ENCODE assay signal across 1 cellular context in the genomic region with DNA sequence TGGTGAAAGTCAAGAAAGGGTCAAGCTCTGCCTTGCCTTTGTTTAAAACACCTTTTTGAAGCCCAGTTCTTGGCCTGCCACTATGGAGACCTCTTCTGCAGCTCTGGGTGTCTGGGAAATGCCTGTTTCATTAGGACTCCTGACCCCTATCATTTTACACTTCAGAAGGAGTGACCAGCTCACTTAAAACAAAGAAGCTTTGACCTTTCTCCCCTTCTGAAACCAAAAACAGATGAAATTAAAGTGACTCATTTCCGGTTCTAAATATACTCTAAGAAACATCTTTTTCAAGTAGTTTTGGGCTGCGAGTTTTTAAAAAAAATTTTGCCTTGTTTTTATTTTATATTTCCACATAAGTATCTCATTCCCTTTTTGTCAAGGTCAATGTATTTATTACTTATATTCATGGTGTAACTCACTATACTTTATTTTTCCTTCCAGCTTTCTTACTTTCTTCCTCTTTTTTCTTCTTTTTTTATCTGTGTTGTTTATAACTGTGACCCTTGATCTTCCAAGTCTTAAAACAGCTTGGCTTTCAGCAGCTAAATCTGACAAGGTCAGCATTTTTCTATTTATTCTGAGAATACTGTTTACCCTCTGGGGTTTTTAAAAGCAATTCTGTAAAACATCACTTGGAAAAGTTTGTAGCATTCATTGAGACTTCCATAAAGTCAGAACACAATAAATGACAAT.
TF ChIP-seq lines count a peak whose summit lies in the region.

No MANE protein-coding gene starts in this region.

TF ChIP-seq in HepG2, 621 proteins besides CTCF, POLR2A, EP300 and RAD21 (continued from another document):
- TF ChIP-seq, protein P1, sequence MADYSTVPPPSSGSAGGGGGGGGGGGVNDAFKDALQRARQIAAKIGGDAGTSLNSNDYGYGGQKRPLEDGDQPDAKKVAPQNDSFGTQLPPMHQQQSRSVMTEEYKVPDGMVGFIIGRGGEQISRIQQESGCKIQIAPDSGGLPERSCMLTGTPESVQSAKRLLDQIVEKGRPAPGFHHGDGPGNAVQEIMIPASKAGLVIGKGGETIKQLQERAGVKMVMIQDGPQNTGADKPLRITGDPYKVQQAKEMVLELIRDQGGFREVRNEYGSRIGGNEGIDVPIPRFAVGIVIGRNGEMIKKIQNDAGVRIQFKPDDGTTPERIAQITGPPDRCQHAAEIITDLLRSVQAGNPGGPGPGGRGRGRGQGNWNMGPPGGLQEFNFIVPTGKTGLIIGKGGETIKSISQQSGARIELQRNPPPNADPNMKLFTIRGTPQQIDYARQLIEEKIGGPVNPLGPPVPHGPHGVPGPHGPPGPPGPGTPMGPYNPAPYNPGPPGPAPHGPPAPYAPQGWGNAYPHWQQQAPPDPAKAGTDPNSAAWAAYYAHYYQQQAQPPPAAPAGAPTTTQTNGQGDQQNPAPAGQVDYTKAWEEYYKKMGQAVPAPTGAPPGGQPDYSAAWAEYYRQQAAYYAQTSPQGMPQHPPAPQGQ (CRISPR knock-in tag; IDR thresholded peaks at IDR 0.05; ENCODE audit: borderline replicate concordance) = no peak
- TF ChIP-seq NFIC (IDR thresholded peaks at IDR 0.05; ENCODE audit: low read length) (peak; percentile 86), ZNF629 (CRISPR knock-in tag; conservative IDR thresholded peaks at IDR 0.05) (no peak), FOSL1 (CRISPR knock-in tag; IDR thresholded peaks at IDR 0.05; ENCODE audit: borderline replicate concordance) (peak; percentile 70; the same call in 1 of the 2 replicates), JUND (CRISPR knock-in tag; IDR thresholded peaks at IDR 0.05) (no peak), CREM (IDR thresholded peaks at IDR 0.05) (peak; percentile 61; the same call in 1 of the 2 replicates), CREM (CRISPR knock-in tag; IDR thresholded peaks at IDR 0.05) (no peak), GATAD2A (CRISPR knock-in tag; IDR thresholded peaks at IDR 0.05) (peak; percentile 58), GTF3A (CRISPR knock-in tag; conservative IDR thresholded peaks at IDR 0.05) (no peak), HNF4A (CRISPR knock-in tag; IDR thresholded peaks at IDR 0.05) (peak; percentile 6; the same call in 1 of the 2 replicates), ZNF124 (CRISPR knock-in tag; IDR thresholded peaks at IDR 0.05) (no peak), CBX5 (CRISPR knock-in tag; IDR thresholded peaks at IDR 0.05; ENCODE audit: borderline replicate concordance) (no peak), RXRB (CRISPR knock-in tag; IDR thresholded peaks at IDR 0.05; ENCODE audit: borderline replicate concordance) (peak; percentile 49), ZNF777 (CRISPR knock-in tag; IDR thresholded peaks at IDR 0.05) (no peak), ZFP41 (CRISPR knock-in tag; IDR thresholded peaks at IDR 0.05; ENCODE audit: borderline replicate concordance) (no peak), ZNF703 (CRISPR knock-in tag; IDR thresholded peaks at IDR 0.05; ENCODE audit: borderline replicate concordance) (no peak), GABPB1 (CRISPR knock-in tag; IDR thresholded peaks at IDR 0.05) (0 out of 2 replicates have a peak, but pooled peaks have one; percentile 27), MAFK (conservative IDR thresholded peaks at IDR 0.05 in 1 of 2, IDR thresholded peaks at IDR 0.05 in 1 of 2; ENCODE audit: low read length in 2 of 2) (peak; percentile 99), HMG20A (CRISPR knock-in tag; IDR thresholded peaks at IDR 0.05; ENCODE audit: borderline replicate concordance) (peak; percentile 20; the same call in 1 of the 2 replicates), ELF4 (CRISPR knock-in tag; IDR thresholded peaks at IDR 0.05; ENCODE audit: borderline replicate concordance) (0 out of 2 replicates have a peak, but pooled peaks have one; percentile 47), SIX1 (CRISPR knock-in tag; IDR thresholded peaks at IDR 0.05; ENCODE audit: borderline replicate concordance) (peak; percentile 99), CREB1 (IDR thresholded peaks at IDR 0.05) (no peak), CREB1 (CRISPR knock-in tag; IDR thresholded peaks at IDR 0.05) (peak; percentile 42; the same call in 1 of the 2 replicates), NCOA2 (CRISPR knock-in tag; IDR thresholded peaks at IDR 0.05) (peak; percentile 72), ZNF616 (CRISPR knock-in tag; IDR thresholded peaks at IDR 0.05; ENCODE audit: low read depth) (no peak), ETV5 (CRISPR knock-in tag; IDR thresholded peaks at IDR 0.05; ENCODE audit: borderline replicate concordance) (peak; percentile 58; the same call in 1 of the 2 replicates), NR2F6 (IDR thresholded peaks at IDR 0.05) (peak; percentile 79), NR2F6 (CRISPR knock-in tag; IDR thresholded peaks at IDR 0.05) (peak; percentile 74), NFRKB (IDR thresholded peaks at IDR 0.05) (no peak), ZNF547 (CRISPR knock-in tag; IDR thresholded peaks at IDR 0.05) (no peak), RBFOX2 (IDR thresholded peaks at IDR 0.05; ENCODE audit: low read depth, low read length) (0 out of 2 replicates have a peak, but pooled peaks have one; percentile 26), AGO1 (IDR thresholded peaks at IDR 0.05; ENCODE audit: low read depth, low read length, poor library complexity, severe bottlenecking) (no peak), PTBP1 (IDR thresholded peaks at IDR 0.05; ENCODE audit: low read depth, low read length, poor library complexity, severe bottlenecking) (no peak), POGZ (CRISPR knock-in tag; IDR thresholded peaks at IDR 0.05) (peak; percentile 74), FOXP1 (IDR thresholded peaks at IDR 0.05) (no peak), FOXP1 (CRISPR knock-in tag; IDR thresholded peaks at IDR 0.05) (0 out of 2 replicates have a peak, but pooled peaks have one; percentile 19), ZNF644 (CRISPR knock-in tag; IDR thresholded peaks at IDR 0.05; ENCODE audit: low read depth) (peak; percentile 69; the same call in 1 of the 2 replicates), ZBTB42 (CRISPR knock-in tag; IDR thresholded peaks at IDR 0.05) (no peak), HOXA3 (CRISPR knock-in tag; IDR thresholded peaks at IDR 0.05) (no peak), TSC22D2 (CRISPR knock-in tag; IDR thresholded peaks at IDR 0.05; ENCODE audit: borderline replicate concordance) (no peak)
- TF ChIP-seq, protein P2, sequence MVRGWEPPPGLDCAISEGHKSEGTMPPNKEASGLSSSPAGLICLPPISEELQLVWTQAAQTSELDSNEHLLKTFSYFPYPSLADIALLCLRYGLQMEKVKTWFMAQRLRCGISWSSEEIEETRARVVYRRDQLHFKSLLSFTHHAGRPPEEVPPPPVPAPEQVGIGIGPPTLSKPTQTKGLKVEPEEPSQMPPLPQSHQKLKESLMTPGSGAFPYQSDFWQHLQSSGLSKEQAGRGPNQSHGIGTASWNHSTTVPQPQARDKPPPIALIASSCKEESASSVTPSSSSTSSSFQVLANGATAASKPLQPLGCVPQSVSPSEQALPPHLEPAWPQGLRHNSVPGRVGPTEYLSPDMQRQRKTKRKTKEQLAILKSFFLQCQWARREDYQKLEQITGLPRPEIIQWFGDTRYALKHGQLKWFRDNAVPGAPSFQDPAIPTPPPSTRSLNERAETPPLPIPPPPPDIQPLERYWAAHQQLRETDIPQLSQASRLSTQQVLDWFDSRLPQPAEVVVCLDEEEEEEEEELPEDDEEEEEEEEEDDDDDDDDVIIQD (CRISPR knock-in tag; IDR thresholded peaks at IDR 0.05; ENCODE audit: low read depth) = peak; percentile 50; the same call in 1 of the 2 replicates
- TF ChIP-seq, protein P3, sequence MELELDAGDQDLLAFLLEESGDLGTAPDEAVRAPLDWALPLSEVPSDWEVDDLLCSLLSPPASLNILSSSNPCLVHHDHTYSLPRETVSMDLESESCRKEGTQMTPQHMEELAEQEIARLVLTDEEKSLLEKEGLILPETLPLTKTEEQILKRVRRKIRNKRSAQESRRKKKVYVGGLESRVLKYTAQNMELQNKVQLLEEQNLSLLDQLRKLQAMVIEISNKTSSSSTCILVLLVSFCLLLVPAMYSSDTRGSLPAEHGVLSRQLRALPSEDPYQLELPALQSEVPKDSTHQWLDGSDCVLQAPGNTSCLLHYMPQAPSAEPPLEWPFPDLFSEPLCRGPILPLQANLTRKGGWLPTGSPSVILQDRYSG (CRISPR knock-in tag; IDR thresholded peaks at IDR 0.05) = peak; percentile 40; the same call in 1 of the 2 replicates
- TF ChIP-seq, protein P4, sequence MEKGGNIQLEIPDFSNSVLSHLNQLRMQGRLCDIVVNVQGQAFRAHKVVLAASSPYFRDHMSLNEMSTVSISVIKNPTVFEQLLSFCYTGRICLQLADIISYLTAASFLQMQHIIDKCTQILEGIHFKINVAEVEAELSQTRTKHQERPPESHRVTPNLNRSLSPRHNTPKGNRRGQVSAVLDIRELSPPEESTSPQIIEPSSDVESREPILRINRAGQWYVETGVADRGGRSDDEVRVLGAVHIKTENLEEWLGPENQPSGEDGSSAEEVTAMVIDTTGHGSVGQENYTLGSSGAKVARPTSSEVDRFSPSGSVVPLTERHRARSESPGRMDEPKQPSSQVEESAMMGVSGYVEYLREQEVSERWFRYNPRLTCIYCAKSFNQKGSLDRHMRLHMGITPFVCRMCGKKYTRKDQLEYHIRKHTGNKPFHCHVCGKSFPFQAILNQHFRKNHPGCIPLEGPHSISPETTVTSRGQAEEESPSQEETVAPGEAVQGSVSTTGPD (CRISPR knock-in tag; IDR thresholded peaks at IDR 0.05) = no peak
- TF ChIP-seq, protein P5, sequence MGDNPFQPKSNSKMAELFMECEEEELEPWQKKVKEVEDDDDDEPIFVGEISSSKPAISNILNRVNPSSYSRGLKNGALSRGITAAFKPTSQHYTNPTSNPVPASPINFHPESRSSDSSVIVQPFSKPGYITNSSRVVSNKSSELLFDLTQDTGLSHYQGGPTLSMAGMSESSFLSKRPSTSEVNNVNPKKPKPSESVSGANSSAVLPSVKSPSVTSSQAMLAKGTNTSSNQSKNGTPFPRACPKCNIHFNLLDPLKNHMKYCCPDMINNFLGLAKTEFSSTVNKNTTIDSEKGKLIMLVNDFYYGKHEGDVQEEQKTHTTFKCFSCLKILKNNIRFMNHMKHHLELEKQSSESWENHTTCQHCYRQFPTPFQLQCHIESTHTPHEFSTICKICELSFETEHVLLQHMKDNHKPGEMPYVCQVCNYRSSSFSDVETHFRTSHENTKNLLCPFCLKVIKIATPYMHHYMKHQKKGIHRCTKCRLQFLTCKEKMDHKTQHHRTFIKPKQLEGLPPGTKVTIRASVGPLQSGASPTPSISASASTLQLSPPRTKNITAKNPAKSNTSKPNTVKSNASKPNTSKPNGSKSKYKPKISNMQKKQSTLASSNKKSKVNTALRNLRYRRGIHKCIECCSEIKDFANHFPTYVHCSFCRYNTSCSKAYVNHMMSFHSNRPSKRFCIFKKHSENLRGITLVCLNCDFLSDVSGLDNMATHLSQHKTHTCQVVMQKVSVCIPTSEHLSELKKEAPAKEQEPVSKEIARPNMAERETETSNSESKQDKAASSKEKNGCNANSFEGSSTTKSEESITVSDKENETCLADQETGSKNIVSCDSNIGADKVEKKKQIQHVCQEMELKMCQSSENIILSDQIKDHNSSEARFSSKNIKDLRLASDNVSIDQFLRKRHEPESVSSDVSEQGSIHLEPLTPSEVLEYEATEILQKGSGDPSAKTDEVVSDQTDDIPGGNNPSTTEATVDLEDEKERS (CRISPR knock-in tag; IDR thresholded peaks at IDR 0.05) = no peak
- TF ChIP-seq, protein P6, sequence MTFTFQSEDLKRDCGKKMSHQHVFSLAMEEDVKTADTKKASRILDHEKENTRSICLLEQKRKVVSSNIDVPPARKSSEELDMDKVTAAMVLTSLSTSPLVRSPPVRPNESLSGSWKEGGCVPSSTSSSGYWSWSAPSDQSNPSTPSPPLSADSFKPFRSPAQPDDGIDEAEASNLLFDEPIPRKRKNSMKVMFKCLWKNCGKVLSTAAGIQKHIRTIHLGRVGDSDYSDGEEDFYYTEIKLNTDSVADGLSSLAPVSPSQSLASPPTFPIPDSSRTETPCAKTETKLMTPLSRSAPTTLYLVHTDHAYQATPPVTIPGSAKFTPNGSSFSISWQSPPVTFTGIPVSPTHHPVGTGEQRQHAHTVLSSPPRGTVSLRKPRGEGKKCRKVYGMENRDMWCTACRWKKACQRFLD (CRISPR knock-in tag; IDR thresholded peaks at IDR 0.05; ENCODE audit: borderline replicate concordance) = no peak
- TF ChIP-seq, protein P7, sequence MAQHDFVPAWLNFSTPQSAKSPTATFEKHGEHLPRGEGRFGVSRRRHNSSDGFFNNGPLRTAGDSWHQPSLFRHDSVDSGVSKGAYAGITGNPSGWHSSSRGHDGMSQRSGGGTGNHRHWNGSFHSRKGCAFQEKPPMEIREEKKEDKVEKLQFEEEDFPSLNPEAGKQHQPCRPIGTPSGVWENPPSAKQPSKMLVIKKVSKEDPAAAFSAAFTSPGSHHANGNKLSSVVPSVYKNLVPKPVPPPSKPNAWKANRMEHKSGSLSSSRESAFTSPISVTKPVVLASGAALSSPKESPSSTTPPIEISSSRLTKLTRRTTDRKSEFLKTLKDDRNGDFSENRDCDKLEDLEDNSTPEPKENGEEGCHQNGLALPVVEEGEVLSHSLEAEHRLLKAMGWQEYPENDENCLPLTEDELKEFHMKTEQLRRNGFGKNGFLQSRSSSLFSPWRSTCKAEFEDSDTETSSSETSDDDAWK (CRISPR knock-in tag; IDR thresholded peaks at IDR 0.05) = no peak
- TF ChIP-seq, protein P8, sequence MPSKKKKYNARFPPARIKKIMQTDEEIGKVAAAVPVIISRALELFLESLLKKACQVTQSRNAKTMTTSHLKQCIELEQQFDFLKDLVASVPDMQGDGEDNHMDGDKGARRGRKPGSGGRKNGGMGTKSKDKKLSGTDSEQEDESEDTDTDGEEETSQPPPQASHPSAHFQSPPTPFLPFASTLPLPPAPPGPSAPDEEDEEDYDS (CRISPR knock-in tag; IDR thresholded peaks at IDR 0.05) = 0 out of 2 replicates have a peak, but pooled peaks have one; percentile 13
- TF ChIP-seq, protein P9, sequence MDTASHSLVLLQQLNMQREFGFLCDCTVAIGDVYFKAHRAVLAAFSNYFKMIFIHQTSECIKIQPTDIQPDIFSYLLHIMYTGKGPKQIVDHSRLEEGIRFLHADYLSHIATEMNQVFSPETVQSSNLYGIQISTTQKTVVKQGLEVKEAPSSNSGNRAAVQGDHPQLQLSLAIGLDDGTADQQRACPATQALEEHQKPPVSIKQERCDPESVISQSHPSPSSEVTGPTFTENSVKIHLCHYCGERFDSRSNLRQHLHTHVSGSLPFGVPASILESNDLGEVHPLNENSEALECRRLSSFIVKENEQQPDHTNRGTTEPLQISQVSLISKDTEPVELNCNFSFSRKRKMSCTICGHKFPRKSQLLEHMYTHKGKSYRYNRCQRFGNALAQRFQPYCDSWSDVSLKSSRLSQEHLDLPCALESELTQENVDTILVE (CRISPR knock-in tag; IDR thresholded peaks at IDR 0.05) = no peak
- TF ChIP-seq, protein P10, sequence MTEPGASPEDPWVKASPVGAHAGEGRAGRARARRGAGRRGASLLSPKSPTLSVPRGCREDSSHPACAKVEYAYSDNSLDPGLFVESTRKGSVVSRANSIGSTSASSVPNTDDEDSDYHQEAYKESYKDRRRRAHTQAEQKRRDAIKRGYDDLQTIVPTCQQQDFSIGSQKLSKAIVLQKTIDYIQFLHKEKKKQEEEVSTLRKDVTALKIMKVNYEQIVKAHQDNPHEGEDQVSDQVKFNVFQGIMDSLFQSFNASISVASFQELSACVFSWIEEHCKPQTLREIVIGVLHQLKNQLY (CRISPR knock-in tag; IDR thresholded peaks at IDR 0.05) = 0 out of 2 replicates have a peak, but pooled peaks have one; percentile 15
